In the genomic region with DNA sequence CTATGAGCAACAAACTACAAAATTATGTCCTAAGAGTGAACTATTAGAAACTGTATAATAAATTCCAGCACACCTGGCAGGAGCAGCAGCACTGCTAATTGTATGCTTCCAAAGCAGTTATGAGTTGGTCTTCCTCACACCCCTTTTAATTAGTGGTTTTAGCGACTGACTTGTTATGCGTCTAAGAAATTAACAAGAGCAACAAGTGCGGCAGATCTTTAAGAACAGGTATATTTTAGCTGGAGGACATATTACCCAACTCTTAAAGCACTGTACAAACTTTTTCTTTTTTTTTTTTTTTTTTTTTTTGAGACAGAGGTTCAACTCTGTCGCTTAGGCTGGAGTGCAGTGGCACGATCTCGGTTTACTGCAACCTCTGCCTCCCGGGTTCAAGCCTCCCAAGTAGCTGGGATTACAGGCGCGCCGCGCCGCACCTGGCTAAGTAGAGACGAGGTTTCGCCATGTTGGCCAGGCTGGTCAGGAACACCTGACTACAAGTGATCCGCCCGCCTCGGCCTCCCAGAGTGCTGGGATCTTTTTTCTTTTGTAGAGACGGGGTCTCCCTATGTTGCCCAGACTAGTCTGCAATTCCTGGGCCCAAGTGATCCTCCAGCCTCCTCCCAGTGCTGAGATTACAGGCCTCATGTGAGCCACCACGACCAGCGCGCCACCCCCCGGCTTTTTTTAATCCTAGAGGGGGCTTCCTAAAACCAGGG, we compare ENCODE assay signal across 8 cellular contexts. TPM values are rescaled to one million over a fixed set of nuclear protein-coding genes. Genes with fewer than 3 reads are reported as not detected.
A peak's percentile ranks its signal among the peaks of the same experiment; 100 is the strongest.
DNase-seq lines count a peak whose midpoint lies in the region; ATAC-seq lines count a peak whose summit lies in the region.

No MANE protein-coding gene starts in this region.

- no peaks in the 10 kb centered on the region for H3K9me3 Mint-ChIP-seq in activated T-cell treated with anti-CD3 and anti-CD28 coated beads, Interleukin-2, amount 50 U/mL, for 4 hours
- H3K9me3 Mint-ChIP-seq in stimulated activated effector memory CD8-positive, alpha-beta T cell treated with anti-CD3 and anti-CD28 coated beads, Interleukin-12 subunit alpha, Interleukin-12 subunit beta, amount 100 ng/mL, for 72 hours: no peaks in the 10 kb centered on the region

- H3K9me3 ChIP-seq in SJCRH30 (replicated peaks): no peaks in the 10 kb centered on the region
- H3K9me3 ChIP-seq in iPS-20b (ENCODE audit: insufficient read depth, low read depth, low read length): no peaks in the 10 kb centered on the region

- H3K4me1 Mint-ChIP-seq in activated T-cell treated with anti-CD3 and anti-CD28 coated beads, Interleukin-2, amount 50 U/mL, for 4 hours (ENCODE audit: low read depth): peaks cover 50% of the 10 kb centered on the region
- H3K4me1 Mint-ChIP-seq in stimulated activated effector memory CD8-positive, alpha-beta T cell treated with anti-CD3 and anti-CD28 coated beads, Interleukin-12 subunit alpha, Interleukin-12 subunit beta, amount 100 ng/mL, for 72 hours: peaks cover 37% of the 10 kb centered on the region

- H3K36me3 ChIP-seq in SJCRH30 (peaks cover 8% of the 10 kb centered on the region; the same call in 1 of the 2 replicates), iPS-20b (ENCODE audit: insufficient read depth, low read depth, low read length) (peaks cover 21% of the 10 kb centered on the region)

- H3K27me3 Mint-ChIP-seq in activated T-cell treated with anti-CD3 and anti-CD28 coated beads, Interleukin-2, amount 50 U/mL, for 4 hours (ENCODE audit: low read depth): no peaks in the 10 kb centered on the region

- ATAC-seq in activated T-cell treated with anti-CD3 and anti-CD28 coated beads, Interleukin-2, amount 50 U/mL, for 4 hours: no peak
- ATAC-seq in stimulated activated effector memory CD8-positive, alpha-beta T cell treated with anti-CD3 and anti-CD28 coated beads, Interleukin-12 subunit alpha, Interleukin-12 subunit beta, amount 100 ng/mL, for 72 hours: no peak
- no peak for ATAC-seq in HG02870 (IDR thresholded peaks at IDR 0.05; ENCODE audit: unreplicated experiment)

- H3K27ac Mint-ChIP-seq in stimulated activated effector memory CD8-positive, alpha-beta T cell treated with anti-CD3 and anti-CD28 coated beads, Interleukin-12 subunit alpha, Interleukin-12 subunit beta, amount 100 ng/mL, for 72 hours: peak overlapping the region; percentile 94

- H3K27ac ChIP-seq in SJCRH30 (no peak overlapping the region), iPS-20b (ENCODE audit: low read length) (no peak overlapping the region)

- no peak overlapping the region for H3K9ac ChIP-seq in iPS-20b (ENCODE audit: low read depth, low read length)

- peak overlapping the region; percentile 97; the same call in 1 of the 2 replicates for H3K4me3 ChIP-seq in SJCRH30
- peak overlapping the region; percentile 80; the same call in 1 of the 2 replicates for H3K4me3 ChIP-seq in iPS-20b (ENCODE audit: low read length)

- H3K27me3 ChIP-seq in SJCRH30 (no peaks in the 10 kb centered on the region), iPS-20b (ENCODE audit: insufficient read depth, low read length) (peaks cover 10% of the 10 kb centered on the region; the same call in 1 of the 2 replicates)

- DNase-seq in activated T-cell treated with anti-CD3 and anti-CD28 coated beads, Interleukin-2, amount 50 U/mL, for 4 hours: no peak
- DNase-seq in activated T-cell treated with anti-CD3 and anti-CD28 coated beads, Interleukin-2, amount 50 U/mL, for 1 hour: no peak
- no peak for DNase-seq in SJCRH30
- no peak for DNase-seq in stimulated activated effector memory CD8-positive, alpha-beta T cell treated with anti-CD3 and anti-CD28 coated beads, Interleukin-12 subunit alpha, Interleukin-12 subunit beta, amount 100 ng/mL, for 72 hours (ENCODE audit: low spot score in 2 of 2)
- no peak for DNase-seq in islet precursor cell
- DNase-seq in central memory CD4-positive, alpha-beta T cell: no peak

- peaks cover 9% of the 10 kb centered on the region for H3K36me3 Mint-ChIP-seq in activated T-cell treated with anti-CD3 and anti-CD28 coated beads, Interleukin-2, amount 50 U/mL, for 4 hours (ENCODE audit: insufficient read depth)
- H3K36me3 Mint-ChIP-seq in stimulated activated effector memory CD8-positive, alpha-beta T cell treated with anti-CD3 and anti-CD28 coated beads, Interleukin-12 subunit alpha, Interleukin-12 subunit beta, amount 100 ng/mL, for 72 hours: peaks cover 60% of the 10 kb centered on the region

- H3K4me1 ChIP-seq in SJCRH30 (no peaks in the 10 kb centered on the region), iPS-20b (ENCODE audit: insufficient read depth, low read length) (peaks cover 3% of the 10 kb centered on the region; the same call in 1 of the 2 replicates)

- H3K4me3 Mint-ChIP-seq in activated T-cell treated with anti-CD3 and anti-CD28 coated beads, Interleukin-2, amount 50 U/mL, for 4 hours: peak overlapping the region; percentile 96
- H3K4me3 Mint-ChIP-seq in stimulated activated effector memory CD8-positive, alpha-beta T cell treated with anti-CD3 and anti-CD28 coated beads, Interleukin-12 subunit alpha, Interleukin-12 subunit beta, amount 100 ng/mL, for 72 hours: peak overlapping the region; percentile 93

RNA-seq across cellular contexts. Expression of a gene that starts 1.6 kb away (rescaled TPM):
- total RNA-seq in activated T-cell treated with anti-CD3 and anti-CD28 coated beads, Interleukin-2, amount 50 U/mL, for 4 hours: 10 to 100 TPM; 19.4 to 21.6 (median 20.9) TPM
- 7.7 and 8.8 TPM in 2 replicates for total RNA-seq in SJCRH30 (2014; rRNA removed; shearing (Covaris generic))

RNA-seq across cellular contexts. Expression of a gene that starts 48.0 kb away (rescaled TPM):
- total RNA-seq in activated T-cell treated with anti-CD3 and anti-CD28 coated beads, Interleukin-2, amount 50 U/mL, for 4 hours: 10 to 100 TPM; 78.5 to 82.0 (median 79.0) TPM
- 34.0 and 35.9 TPM in 2 replicates for total RNA-seq in SJCRH30 (2014; rRNA removed; shearing (Covaris generic))

RNA-seq across cellular contexts. Expression of a gene that starts 58.2 kb away (rescaled TPM):
- total RNA-seq in activated T-cell treated with anti-CD3 and anti-CD28 coated beads, Interleukin-2, amount 50 U/mL, for 4 hours: 10 to 100 TPM; 94.8 to 99.7 (median 97.7) TPM
- total RNA-seq in SJCRH30 (2014; rRNA removed; shearing (Covaris generic)): 47.6 and 51.9 TPM in 2 replicates
